ENCODE assay signal across 1 cellular context in the genomic region with DNA sequence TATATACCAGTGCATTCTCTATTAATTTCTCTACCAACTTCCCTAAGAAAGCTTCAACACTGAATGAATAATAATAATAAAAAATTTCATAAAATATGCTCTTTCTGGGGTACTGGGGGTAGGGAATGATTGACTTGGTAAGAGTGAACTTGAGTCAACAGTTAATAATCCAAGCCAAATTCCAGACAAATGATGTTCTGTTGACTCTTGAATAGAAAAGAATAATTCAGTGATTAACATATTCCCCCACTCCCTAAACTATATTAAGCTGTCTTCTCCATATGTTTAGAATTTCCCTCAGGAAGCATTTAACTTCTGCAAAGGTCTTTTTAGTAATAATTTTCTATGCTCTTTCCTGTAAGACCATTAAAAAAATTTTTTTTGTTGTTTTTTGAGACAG.
TF ChIP-seq lines count a peak whose summit lies in the region.

No MANE protein-coding gene starts in this region.

TF ChIP-seq in IMR-90, 13 proteins besides CTCF, POLR2A, EP300 and RAD21:
- TF ChIP-seq NFE2L2 (IDR thresholded peaks at IDR 0.05; ENCODE audit: low read depth, low read length) (no peak), BHLHE40 (IDR thresholded peaks at IDR 0.05; ENCODE audit: low read depth, low read length) (no peak), CEBPB (IDR thresholded peaks at IDR 0.05; ENCODE audit: low read depth, low read length) (no peak)
- TF ChIP-seq, protein P1, sequence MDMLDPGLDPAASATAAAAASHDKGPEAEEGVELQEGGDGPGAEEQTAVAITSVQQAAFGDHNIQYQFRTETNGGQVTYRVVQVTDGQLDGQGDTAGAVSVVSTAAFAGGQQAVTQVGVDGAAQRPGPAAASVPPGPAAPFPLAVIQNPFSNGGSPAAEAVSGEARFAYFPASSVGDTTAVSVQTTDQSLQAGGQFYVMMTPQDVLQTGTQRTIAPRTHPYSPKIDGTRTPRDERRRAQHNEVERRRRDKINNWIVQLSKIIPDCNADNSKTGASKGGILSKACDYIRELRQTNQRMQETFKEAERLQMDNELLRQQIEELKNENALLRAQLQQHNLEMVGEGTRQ (IDR thresholded peaks at IDR 0.05; ENCODE audit: low read depth, low read length), result no peak
